Comparison of ENCODE assay signal across 9 cellular contexts in genomic region chr2:86861628-86862379, GRCh38. TPM values are rescaled to one million over a fixed set of nuclear protein-coding genes. Genes with fewer than 3 reads are reported as not detected.
A peak's percentile ranks its signal among the peaks of the same experiment; 100 is the strongest.
DNase-seq lines count a peak whose midpoint lies in the region; ATAC-seq and TF ChIP-seq lines count a peak whose summit lies in the region.
"Not testable (repeated sequence)": the region's sequence is repeated elsewhere in the genome, so short reads cannot be mapped to it uniquely, and the experiment has no call there.
"Had no signal": no experiment of that assay in that cellular context is flagged by ENCODE, and none has a peak within 500 bp of the region (broad histone marks: within the 10 kb centered on the region; RNA-seq: fewer than 3 reads in every experiment).

Gene CD8B (minus strand): TSS chr2:86861886. CDS start chr2:86861865, 21 bp downstream.

- not testable (repeated sequence) for BruUV-seq in Panc1 (replicated peaks; lab: Mats Ljungman, UMichigan)

- CTCF ChIA-PET in Panc1 (lab: Charles Lee) = not testable (repeated sequence)

- not testable (repeated sequence) for TF ChIP-seq CTCF in Panc1 (IDR thresholded peaks at IDR 0.05); right atrium auricular region (IDR thresholded peaks at IDR 0.05); gastrocnemius medialis (IDR thresholded peaks at IDR 0.05 in 4 of 5, conservative IDR thresholded peaks at IDR 0.05 in 1 of 5); upper lobe of left lung (IDR thresholded peaks at IDR 0.05)

- TF ChIP-seq EP300 in upper lobe of left lung (IDR thresholded peaks at IDR 0.05) = not testable (repeated sequence)

- intact Hi-C loops in Panc1 (cut with micrococcal nuclease; ENCODE audit: unreplicated experiment); gastrocnemius medialis (cut with DNase I; ENCODE audit: low total_unique reads): not testable (repeated sequence)

- peak within 1 kb of the TSS; percentile 91 for H3K27ac Mint-ChIP-seq in activated T-cell treated with anti-CD3 and anti-CD28 coated beads, Interleukin-2, amount 50 U/mL, for 24 hours

- WGBS in ectodermal cell, 2 experiments = 5 to 8% methylated on average over 39 to 45 of the region's 55 CpGs
- 5 to 14% methylated on average over 2 to 13 of the region's 55 CpGs for WGBS in upper lobe of left lung, 2 donors

- H3K9me3 ChIP-seq in Panc1 (ENCODE audit: control insufficient read depth, insufficient read depth, low read depth, low read length); ectodermal cell (ENCODE audit: control insufficient read depth, low read length); right atrium auricular region; mononuclear cell (ENCODE audit: low read depth, low read length); gastrocnemius medialis; upper lobe of left lung: not testable (repeated sequence)

- not testable (repeated sequence) for H3K4me3 ChIP-seq in Panc1 (ENCODE audit: low read depth in 2 of 2, low read length in 2 of 2)
- H3K4me3 ChIP-seq in ectodermal cell (ENCODE audit: insufficient read depth, low read depth, low read length) = peak within 1 kb of the TSS; percentile 10
- H3K4me3 ChIP-seq in right atrium auricular region = peak within 1 kb of the TSS; percentile 14 to 27
- peak within 1 kb of the TSS; percentile 1 for H3K4me3 ChIP-seq in mononuclear cell (ENCODE audit: low read length)
- peak within 1 kb of the TSS; percentile 41 to 63 (median 44) for H3K4me3 ChIP-seq in gastrocnemius medialis
- peak within 1 kb of the TSS in 3 of 4 donors; percentile 15 to 31 (median 28) for H3K4me3 ChIP-seq in upper lobe of left lung

- peaks cover 12% of the 10 kb centered on the region for H3K36me3 Mint-ChIP-seq in activated T-cell treated with anti-CD3 and anti-CD28 coated beads, Interleukin-2, amount 50 U/mL, for 24 hours (ENCODE audit: low read depth)

- H3K9me3 Mint-ChIP-seq in activated T-cell treated with anti-CD3 and anti-CD28 coated beads, Interleukin-2, amount 50 U/mL, for 24 hours = not testable (repeated sequence)

- not testable (repeated sequence) for H3K36me3 ChIP-seq in Panc1 (ENCODE audit: control insufficient read depth, insufficient read depth, low read length); ectodermal cell (ENCODE audit: control insufficient read depth, insufficient read depth, low read length); right atrium auricular region; gastrocnemius medialis; upper lobe of left lung

- not testable (repeated sequence) for H3K4me1 ChIP-seq in Panc1 (ENCODE audit: control insufficient read depth, insufficient read depth, low read length); ectodermal cell (ENCODE audit: control insufficient read depth, insufficient read depth, low read length); right atrium auricular region; mononuclear cell (ENCODE audit: insufficient read depth, low read length); gastrocnemius medialis
- peaks cover 0 to 15% (median 3%) of the 10 kb centered on the region in 4 donors for H3K4me1 ChIP-seq in upper lobe of left lung

- peaks cover 13% of the 10 kb centered on the region for H3K27me3 Mint-ChIP-seq in activated T-cell treated with anti-CD3 and anti-CD28 coated beads, Interleukin-2, amount 50 U/mL, for 24 hours

- POLR2A ChIA-PET in Panc1 (lab: Charles Lee) = not testable (repeated sequence)

- in situ Hi-C loops in Panc1 (cut with HindIII; ENCODE audit: low pct_unique_long_range_greater_than_20kb, low sequenced_read_pairs); gastrocnemius medialis (cut with MboI; ENCODE audit: low sequenced_read_pairs in 4 of 4): not testable (repeated sequence)

- H3K27ac ChIP-seq in Panc1 (ENCODE audit: low read length); ectodermal cell (ENCODE audit: insufficient read depth, low read depth, low read length, poor library complexity, severe bottlenecking); right atrium auricular region; upper lobe of left lung: not testable (repeated sequence)
- peak within 1 kb of the TSS in 2 of 4 donors; percentile 55 to 57 for H3K27ac ChIP-seq in gastrocnemius medialis

- ATAC-seq in Panc1 (0 out of 2 replicates have a peak, but pooled peaks have one; percentile 19), gastrocnemius medialis (peak; percentile 36 to 68), upper lobe of left lung (ENCODE audit: low FRiP score in 2 of 2) (peak in 1 of 2 donors; percentile 22)

- peak within 1 kb of the TSS; percentile 85 for H3K4me3 Mint-ChIP-seq in activated T-cell treated with anti-CD3 and anti-CD28 coated beads, Interleukin-2, amount 50 U/mL, for 24 hours

- TF ChIP-seq POLR2A in gastrocnemius medialis (IDR thresholded peaks at IDR 0.05); upper lobe of left lung (IDR thresholded peaks at IDR 0.05): not testable (repeated sequence)

- not testable (repeated sequence) for H3K27me3 ChIP-seq in Panc1 (ENCODE audit: control insufficient read depth, insufficient read depth, low read length); right atrium auricular region; mononuclear cell (ENCODE audit: insufficient read depth, low read length); gastrocnemius medialis; upper lobe of left lung
- H3K27me3 ChIP-seq in ectodermal cell (ENCODE audit: control insufficient read depth, insufficient read depth, low read length, poor library complexity, severe bottlenecking) = peaks cover 25% of the 10 kb centered on the region

- DNase-seq in ELF-1 (ENCODE audit: low read depth, low spot score) = peak; percentile 23
- not testable (repeated sequence) for DNase-seq in Panc1 (ENCODE audit: low read depth, low spot score); activated T-cell treated with anti-CD3 and anti-CD28 coated beads, Interleukin-2, amount 50 U/mL, for 24 hours; right atrium auricular region (ENCODE audit: low spot score)
- DNase-seq in gastrocnemius medialis = peak in 1 of 2 donors; percentile 29
- DNase-seq in upper lobe of left lung = peak in 1 of 2 donors; percentile 72

- H3K4me1 Mint-ChIP-seq in activated T-cell treated with anti-CD3 and anti-CD28 coated beads, Interleukin-2, amount 50 U/mL, for 24 hours (ENCODE audit: low read depth) = not testable (repeated sequence)

RNA-seq across cellular contexts. Expression of gene CD8B, which starts in this region (rescaled TPM):
- total RNA-seq in Panc1 (2021; ENCODE audit: unreplicated experiment) = not detected
- polyA plus RNA-seq in Panc1 (2012; ENCODE audit: insufficient read length) = not detected
- not detected for polyA plus RNA-seq in ectodermal cell (2013, experiment 1 of 4)
- 0.14 TPM for polyA plus RNA-seq in ectodermal cell (2013, experiment 2 of 4)
- not detected for polyA plus RNA-seq in ectodermal cell (2013, experiment 3 of 4)
- not detected for polyA plus RNA-seq in ectodermal cell (2013, experiment 4 of 4)
- under 1 TPM; 0.33 to 0.75 TPM for total RNA-seq in right atrium auricular region
- total RNA-seq in mononuclear cell = 41.9 TPM
- 1 to 10 TPM in 1 of 4 donors, under 1 TPM in 1, not detected in 2; 0.23 to 2.2 TPM for total RNA-seq in gastrocnemius medialis
- total RNA-seq in upper lobe of left lung = 10 to 100 TPM in 1 of 6 donors, 1 to 10 TPM in 5; 1.4 to 13.3 (median 5.2) TPM
- total RNA-seq: myocyte had no signal

Comparison
In these comparisons a context has a peak if more than half of its experiments do, and no peak if none do; other contexts are left out.
1. Peak in ATAC-seq in Panc1; RNA of the gene not detected or under 1 TPM.